In genomic region chr2:165778187-165778556, GRCh38 we compare ENCODE assay signal across 14 cellular contexts.
"Had no signal": no experiment of that assay in that cellular context is flagged by ENCODE, and none has a peak within 500 bp of the region (broad histone marks: within the 10 kb centered on the region; RNA-seq: fewer than 3 reads in every experiment).

No MANE protein-coding gene starts in this region.

- H3K27ac ChIP-seq: esophagus squamous epithelium, ovary had no signal

- H3K27me3 ChIP-seq: esophagus squamous epithelium, ovary had no signal

- H3K4me1 Mint-ChIP-seq: activated naive CD8-positive, alpha-beta T cell treated with anti-CD3 and anti-CD28 coated beads for 36 hours; nephron progenitor cell; stimulated activated naive CD8-positive, alpha-beta T cell treated with anti-CD3 and anti-CD28 coated beads, Interleukin-15, amount 100 ng/mL, for 72 hours had no signal

- H3K36me3 Mint-ChIP-seq: activated naive CD8-positive, alpha-beta T cell treated with anti-CD3 and anti-CD28 coated beads for 36 hours had no signal

- ATAC-seq: stimulated activated naive CD8-positive, alpha-beta T cell treated with anti-CD3 and anti-CD28 coated beads, Interleukin-15, amount 100 ng/mL, for 72 hours had no signal

- DNase-seq: activated B cell treated with CpG ODN at 0.5 μM for 24 hours; activated naive CD8-positive, alpha-beta T cell treated with anti-CD3 and anti-CD28 coated beads for 36 hours; activated T-cell treated with anti-CD3 and anti-CD28 coated beads, Interleukin-2, amount 50 U/mL, for 48 hours; esophagus squamous epithelium; glutamatergic neuron; left colon; mammary epithelial cell; nephron progenitor cell; ovary; stimulated activated CD4-positive, alpha-beta T cell treated with anti-CD3 and anti-CD28 coated beads, Interleukin-2, amount 100 ng/mL, for 48 hours; stimulated activated CD8-positive, alpha-beta memory T cell treated with anti-CD3 and anti-CD28 coated beads, Interleukin-4, amount 100 ng/mL, for 48 hours; stimulated activated naive CD8-positive, alpha-beta T cell treated with anti-CD3 and anti-CD28 coated beads, Interleukin-15, amount 100 ng/mL, for 72 hours had no signal

- H3K4me3 ChIP-seq: esophagus squamous epithelium, ovary had no signal

- H3K27ac Mint-ChIP-seq: activated naive CD8-positive, alpha-beta T cell treated with anti-CD3 and anti-CD28 coated beads for 36 hours had no signal

- H3K27me3 Mint-ChIP-seq: activated B cell treated with CpG ODN at 0.5 μM for 24 hours; activated naive CD8-positive, alpha-beta T cell treated with anti-CD3 and anti-CD28 coated beads for 36 hours; stimulated activated naive CD8-positive, alpha-beta T cell treated with anti-CD3 and anti-CD28 coated beads, Interleukin-15, amount 100 ng/mL, for 72 hours had no signal

- H3K9me3 ChIP-seq: esophagus squamous epithelium had no signal

- H3K4me3 Mint-ChIP-seq: activated B cell treated with CpG ODN at 0.5 μM for 24 hours; activated CD4-positive, alpha-beta T cell treated with anti-CD3 and anti-CD28 coated beads, Interleukin-2, amount 10 ng/mL, durations not matched to agents 7 days and 5 days; activated naive CD8-positive, alpha-beta T cell treated with anti-CD3 and anti-CD28 coated beads for 36 hours; nephron progenitor cell; stimulated activated naive CD8-positive, alpha-beta T cell treated with anti-CD3 and anti-CD28 coated beads, Interleukin-15, amount 100 ng/mL, for 72 hours; T-cell had no signal

- H3K36me3 ChIP-seq: ovary had no signal
